ENCODE assay signal across 10 cellular contexts in the genomic region with DNA sequence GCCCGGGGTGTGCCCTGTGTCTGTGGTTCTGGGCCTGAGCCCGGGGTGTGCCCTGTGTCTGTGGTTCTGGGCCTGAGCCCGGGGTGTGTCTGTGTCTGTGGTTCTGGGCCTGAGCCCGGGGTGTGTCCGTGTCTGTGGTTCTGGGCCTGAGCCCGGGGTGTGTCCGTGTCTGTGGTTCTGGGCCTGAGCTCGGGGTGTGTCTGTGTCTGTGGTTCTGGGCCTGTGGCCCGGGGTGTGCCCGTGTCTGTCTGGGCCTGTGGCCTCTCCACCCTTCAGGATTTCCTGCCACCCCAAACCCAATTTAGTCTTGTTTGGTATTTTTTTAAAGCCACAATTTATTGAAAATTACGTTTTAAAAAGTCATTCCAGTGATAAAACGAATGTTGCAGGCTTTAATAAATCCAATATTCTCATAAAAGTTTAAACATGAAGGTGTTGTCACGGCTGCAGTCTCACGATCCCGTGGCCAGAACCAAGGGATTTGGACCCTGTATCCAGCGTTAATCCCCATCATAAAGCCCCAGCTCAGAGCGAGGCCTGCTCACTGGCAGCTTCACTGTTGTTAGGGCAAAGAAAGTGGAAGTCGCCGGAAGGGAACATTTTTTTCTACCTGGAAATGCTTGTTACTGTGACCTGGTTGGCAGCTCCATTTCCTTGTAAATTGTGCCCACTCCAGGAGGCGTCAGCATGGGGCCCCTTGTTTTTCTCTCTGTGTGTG.
DNase-seq lines count a peak whose midpoint lies in the region; ATAC-seq and TF ChIP-seq lines count a peak whose summit lies in the region.
"Had no signal": no experiment of that assay in that cellular context is flagged by ENCODE, and none has a peak within 500 bp of the region (broad histone marks: within the 10 kb centered on the region; RNA-seq: fewer than 3 reads in every experiment).

No MANE protein-coding gene starts in this region.

- peaks cover 0 to 35% (median 9%) of the 10 kb centered on the region in 11 donors for H3K9me3 Mint-ChIP-seq in naive thymus-derived CD4-positive, alpha-beta T cell

- peak overlapping the region; percentile 59 to 84 (median 72) for H3K4me3 Mint-ChIP-seq in naive thymus-derived CD4-positive, alpha-beta T cell

- no peak overlapping the region for H3K4me3 ChIP-seq in SK-N-MC
- H3K4me3 ChIP-seq in naive thymus-derived CD4-positive, alpha-beta T cell (ENCODE audit: low read length) = peak overlapping the region; percentile 14
- H3K4me3 ChIP-seq: PC-9 had no signal

- H3K27me3 ChIP-seq in naive thymus-derived CD4-positive, alpha-beta T cell (ENCODE audit: control insufficient read depth in 2 of 2, insufficient read depth in 2 of 2, low read length in 2 of 2) = no peaks in the 10 kb centered on the region

- no peaks in the 10 kb centered on the region for H3K9me3 ChIP-seq in SK-N-MC (ENCODE audit: low read depth, low read length)
- H3K9me3 ChIP-seq in naive thymus-derived CD4-positive, alpha-beta T cell (ENCODE audit: control insufficient read depth in 2 of 3, low read length in 3 of 3) = peaks cover 0 to 7% (median 0%) of the 10 kb centered on the region in 3 experiments

- no peak overlapping the region for H3K9ac ChIP-seq in SK-N-MC (ENCODE audit: insufficient read length)

- peaks cover 63% of the 10 kb centered on the region for H3K36me3 ChIP-seq in SK-N-MC (ENCODE audit: insufficient read depth, low read length)
- H3K36me3 ChIP-seq in naive thymus-derived CD4-positive, alpha-beta T cell (ENCODE audit: control insufficient read depth in 2 of 3, insufficient read depth in 3 of 3, low read length in 3 of 3) = peaks cover 0 to 42% (median 0%) of the 10 kb centered on the region in 3 experiments

- peak overlapping the region; percentile 82 to 98 (median 95) for H3K27ac Mint-ChIP-seq in naive thymus-derived CD4-positive, alpha-beta T cell

- ATAC-seq in naive thymus-derived CD4-positive, alpha-beta T cell = peak; percentile 37
- ATAC-seq in HG03520 (IDR thresholded peaks at IDR 0.05; ENCODE audit: unreplicated experiment) = no peak

- intact Hi-C loops in naive thymus-derived CD4-positive, alpha-beta T cell (cut with micrococcal nuclease) = loop anchor here in 1 of 2 donors (2.0 to 5.0 kb wide), 3 partner anchors 49 to 304 kb away; no protein-coding TSS in a partner anchor

- DNase-seq in SK-N-MC (ENCODE audit: low read depth, low spot score) = no peak
- DNase-seq in central memory CD4-positive, alpha-beta T cell = peak; percentile 61
- peak in 7 of 9 donors; percentile 28 to 53 (median 36) for DNase-seq in naive thymus-derived CD4-positive, alpha-beta T cell
- DNase-seq in NK-92 (lab: John Stamatoyannopoulos, UW; ENCODE audit: unreplicated experiment) = no peak
- DNase-seq in COR-L47 (lab: John Stamatoyannopoulos, UW) = no peak
- DNase-seq in NCI-H526 treated with DMSO at 0.1 percent for 48 hours (lab: John Stamatoyannopoulos, UW) = no peak
- DNase-seq: PC-9, substantia nigra had no signal

- H3K36me3 Mint-ChIP-seq in naive thymus-derived CD4-positive, alpha-beta T cell = peaks cover 23 to 83% (median 64%) of the 10 kb centered on the region in 5 donors

- CTCF ChIA-PET in naive thymus-derived CD4-positive, alpha-beta T cell (lab: Charles Lee) = interaction anchor here (0.6 to 0.7 kb wide), 2 partner anchors 18 to 150 kb away, joined by 3 to 6 read pairs; no protein-coding TSS in a partner anchor

- H3K27me3 Mint-ChIP-seq in naive thymus-derived CD4-positive, alpha-beta T cell = no peaks in the 10 kb centered on the region

- POLR2A ChIA-PET in naive thymus-derived CD4-positive, alpha-beta T cell (lab: Charles Lee) = interaction anchor here (0.6 to 0.7 kb wide), 2 partner anchors 10 to 20 kb away, joined by 3 read pairs; no protein-coding TSS in a partner anchor

- no peak for TF ChIP-seq CTCF in C4-2B (conservative IDR thresholded peaks at IDR 0.05)

- peaks cover 33 to 71% (median 67%) of the 10 kb centered on the region in 7 donors for H3K4me1 Mint-ChIP-seq in naive thymus-derived CD4-positive, alpha-beta T cell

- peaks cover 26 to 44% of the 10 kb centered on the region in 2 donors for H3K4me1 ChIP-seq in naive thymus-derived CD4-positive, alpha-beta T cell (ENCODE audit: control insufficient read depth in 2 of 2, insufficient read depth in 2 of 2, low read length in 2 of 2)

- H3K27ac ChIP-seq in C4-2B (0 out of 2 replicates have a peak overlapping the region, but pooled peaks have one; percentile 5), SK-N-MC (peak overlapping the region; percentile 2; the same call in 1 of the 2 replicates)
- H3K27ac ChIP-seq in naive thymus-derived CD4-positive, alpha-beta T cell (ENCODE audit: low read depth, low read length) = peak overlapping the region; percentile 55
- H3K27ac ChIP-seq: PC-9 had no signal

Comparison
In these comparisons a context has a peak if more than half of its experiments do, and no peak if none do; other contexts are left out.
1. H3K27ac ChIP-seq: peak in every context shown above with its lines; median percentile 55 in naive thymus-derived CD4-positive, alpha-beta T cell; 5 in C4-2B; 2 in SK-N-MC.
2. DNase-seq: peak in central memory CD4-positive, alpha-beta T cell (single experiment) and naive thymus-derived CD4-positive, alpha-beta T cell (7 of 9); none in SK-N-MC (single experiment), NK-92 (single experiment), COR-L47 (single experiment) and NCI-H526 treated with DMSO at 0.1 percent for 48 hours (single experiment).